20 cellular contexts compared by ENCODE assay signal in genomic region chr4:5885733-5886132, GRCh38. TPM values are rescaled to one million over a fixed set of nuclear protein-coding genes. Genes with fewer than 3 reads are reported as not detected.
DNase-seq lines count a peak whose midpoint lies in the region; ATAC-seq and TF ChIP-seq lines count a peak whose summit lies in the region.
"Had no signal": no experiment of that assay in that cellular context is flagged by ENCODE, and none has a peak within 500 bp of the region (broad histone marks: within the 10 kb centered on the region; RNA-seq: fewer than 3 reads in every experiment).

No MANE protein-coding gene starts in this region.

- CTCF ChIA-PET in WTC11 (lab: Charles Lee) = interaction anchor here (1.0 kb wide), 1 partner anchor 113 kb away, joined by 4 read pairs; no protein-coding TSS in a partner anchor

- peaks cover 30% of the 10 kb centered on the region for H3K36me3 ChIP-seq in BLaER1

- no peak for TF ChIP-seq CTCF in WTC11 (IDR thresholded peaks at IDR 0.05)
- TF ChIP-seq CTCF in nephron (IDR thresholded peaks at IDR 0.05; ENCODE audit: unreplicated experiment in 3 of 3) = no peak

- H3K36me3 Mint-ChIP-seq in WTC11 (no peaks in the 10 kb centered on the region), nephron (ENCODE audit: low read depth) (no peaks in the 10 kb centered on the region)

- peaks cover 64% of the 10 kb centered on the region for H3K4me1 Mint-ChIP-seq in WTC11
- H3K4me1 Mint-ChIP-seq in nephron = peaks cover 31% of the 10 kb centered on the region

- no peaks in the 10 kb centered on the region for H3K9me3 ChIP-seq in BLaER1

- peak overlapping the region; percentile 96 for H3K4me3 ChIP-seq in BLaER1
- H3K4me3 ChIP-seq: GM23248, SK-N-MC had no signal

- H3K4me3 Mint-ChIP-seq in WTC11 (peak overlapping the region; percentile 82; the same call in 1 of the 2 replicates), nephron (peak overlapping the region; percentile 84 to 91 (median 89))

- peak overlapping the region; percentile 93 for H3K9ac ChIP-seq in BLaER1
- H3K9ac ChIP-seq: GM23248 had no signal

- POLR2A ChIA-PET in WTC11 (lab: Charles Lee) = no interaction called here

- H3K27me3 ChIP-seq in BLaER1 = no peaks in the 10 kb centered on the region

- no peaks in the 10 kb centered on the region for H3K9me3 Mint-ChIP-seq in WTC11
- H3K9me3 Mint-ChIP-seq in nephron = no peaks in the 10 kb centered on the region

- peak; percentile 41 for DNase-seq in DMS79 treated with DMSO at 0.1 percent for 48 hours (lab: John Stamatoyannopoulos, UW)
- no peak for DNase-seq in WTC11 (ENCODE audit: low spot score)
- no peak for DNase-seq in NCI-H1436 (lab: John Stamatoyannopoulos, UW)
- no peak for DNase-seq in kidney tubule cell (ENCODE audit: low spot score)
- DNase-seq: DMS 273 treated with DMSO at 0.1 percent for 48 hours, GF-D8, GM23248, HCEC 1CT, IMR-90, NCI-H1436 treated with DMSO at 0.1 percent for 48 hours, NCI-H2081, NCI-H226, SHP77 had no signal

- peak overlapping the region; percentile 95 for H3K27ac ChIP-seq in BLaER1
- H3K27ac ChIP-seq: C4-2B, GM23248, SK-N-MC had no signal

- H3K4me2 ChIP-seq in BLaER1 = peak overlapping the region; percentile 94

- no peak overlapping the region for H3K27ac Mint-ChIP-seq in WTC11
- H3K27ac Mint-ChIP-seq in nephron = no peak overlapping the region

- H3K27me3 Mint-ChIP-seq in WTC11 (ENCODE audit: low read depth) (peaks cover 20% of the 10 kb centered on the region), nephron (ENCODE audit: low read depth) (peaks cover 64% of the 10 kb centered on the region)

- H4K20me1 ChIP-seq in BLaER1 = peaks cover 69% of the 10 kb centered on the region

- peaks cover 76% of the 10 kb centered on the region for H3K4me1 ChIP-seq in BLaER1

- ATAC-seq in WTC11 (no peak), GM19351 (IDR thresholded peaks at IDR 0.05; ENCODE audit: unreplicated experiment) (no peak)

TF ChIP-seq in WTC11, 78 proteins besides CTCF, POLR2A, EP300 and RAD21:
- TF ChIP-seq CBFB (CRISPR knock-in tag; IDR thresholded peaks at IDR 0.05; ENCODE audit: low read depth) (no peak), AR (CRISPR knock-in tag; IDR thresholded peaks at IDR 0.05) (no peak), FOXJ3 (CRISPR knock-in tag; IDR thresholded peaks at IDR 0.05; ENCODE audit: borderline replicate concordance) (no peak), TEAD1 (CRISPR knock-in tag; IDR thresholded peaks at IDR 0.05) (no peak), TEAD4 (CRISPR knock-in tag; IDR thresholded peaks at IDR 0.05) (no peak), ZBTB43 (CRISPR knock-in tag; IDR thresholded peaks at IDR 0.05) (no peak), JUN (CRISPR knock-in tag; IDR thresholded peaks at IDR 0.05) (no peak), ATF6 (CRISPR knock-in tag; IDR thresholded peaks at IDR 0.05) (no peak)
- TF ChIP-seq, protein P1, sequence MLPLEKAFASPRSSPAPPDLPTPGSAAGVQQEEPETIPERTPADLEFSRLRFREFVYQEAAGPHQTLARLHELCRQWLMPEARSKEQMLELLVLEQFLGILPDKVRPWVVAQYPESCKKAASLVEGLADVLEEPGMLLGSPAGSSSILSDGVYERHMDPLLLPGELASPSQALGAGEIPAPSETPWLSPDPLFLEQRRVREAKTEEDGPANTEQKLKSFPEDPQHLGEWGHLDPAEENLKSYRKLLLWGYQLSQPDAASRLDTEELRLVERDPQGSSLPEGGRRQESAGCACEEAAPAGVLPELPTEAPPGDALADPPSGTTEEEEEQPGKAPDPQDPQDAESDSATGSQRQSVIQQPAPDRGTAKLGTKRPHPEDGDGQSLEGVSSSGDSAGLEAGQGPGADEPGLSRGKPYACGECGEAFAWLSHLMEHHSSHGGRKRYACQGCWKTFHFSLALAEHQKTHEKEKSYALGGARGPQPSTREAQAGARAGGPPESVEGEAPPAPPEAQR (CRISPR knock-in tag; IDR thresholded peaks at IDR 0.05) = no peak

RNA-seq across cellular contexts. Expression of gene CRMP1, which starts 7.2 kb away (rescaled TPM):
- total RNA-seq in WTC11 (2021) = 109 to 134 TPM (median 110 TPM) in 3 replicates
- total RNA-seq: GM23248, MCF 10A, OCI-LY7 had no signal
